8 cellular contexts compared by ENCODE assay signal in genomic region chr18:10454800-10455550, GRCh38. TPM values are rescaled to one million over a fixed set of nuclear protein-coding genes. Genes with fewer than 3 reads are reported as not detected.
DNase-seq lines count a peak whose midpoint lies in the region; ATAC-seq and TF ChIP-seq lines count a peak whose summit lies in the region.

No MANE protein-coding gene starts in this region.

- ATAC-seq in mucosa of descending colon (peak; percentile 53), GM19467 (IDR thresholded peaks at IDR 0.05; ENCODE audit: unreplicated experiment) (no peak), GM18511 (IDR thresholded peaks at IDR 0.05; ENCODE audit: unreplicated experiment) (no peak)

- peak overlapping the region; percentile 17 for H3K4me3 ChIP-seq in mucosa of descending colon

- H3K9me3 Mint-ChIP-seq in dendritic cell treated with granulocyte-macrophage colony-stimulating factor and Interleukin-4, amounts not matched to agents 40 ng/mL and 50 ng/mL, for 4 days = no peaks in the 10 kb centered on the region

- peaks cover 65% of the 10 kb centered on the region for H3K27me3 Mint-ChIP-seq in dendritic cell treated with granulocyte-macrophage colony-stimulating factor and Interleukin-4, amounts not matched to agents 40 ng/mL and 50 ng/mL, for 4 days

- H3K4me1 Mint-ChIP-seq in dendritic cell treated with granulocyte-macrophage colony-stimulating factor and Interleukin-4, amounts not matched to agents 40 ng/mL and 50 ng/mL, for 4 days (ENCODE audit: low read depth) = peaks cover 14% of the 10 kb centered on the region

- H3K4me1 ChIP-seq in mucosa of descending colon (ENCODE audit: low read depth) = no peaks in the 10 kb centered on the region

- H3K36me3 ChIP-seq in mucosa of descending colon (ENCODE audit: low read depth) = no peaks in the 10 kb centered on the region

- H3K9me3 ChIP-seq in mucosa of descending colon = no peaks in the 10 kb centered on the region

- DNase-seq in stimulated activated CD4-positive, alpha-beta T cell treated with anti-CD3 and anti-CD28 coated beads, Interleukin-15, amount 100 ng/mL, for 24 hours = peak; percentile 9
- DNase-seq in stimulated activated CD4-positive, alpha-beta T cell treated with anti-CD3 and anti-CD28 coated beads, Interleukin-12 subunit alpha, Interleukin-12 subunit beta, amount 100 ng/mL, for 4 hours = no peak
- peak in 2 of 3 donors; percentile 16 to 32 for DNase-seq in mucosa of descending colon
- no peak for DNase-seq in NK-92 (lab: John Stamatoyannopoulos, UW; ENCODE audit: unreplicated experiment)
- DNase-seq in ureter (ENCODE audit: low spot score) = no peak

- no peak overlapping the region for H3K27ac Mint-ChIP-seq in dendritic cell treated with granulocyte-macrophage colony-stimulating factor and Interleukin-4, amounts not matched to agents 40 ng/mL and 50 ng/mL, for 4 days

- H3K4me3 Mint-ChIP-seq in dendritic cell treated with granulocyte-macrophage colony-stimulating factor and Interleukin-4, amounts not matched to agents 40 ng/mL and 50 ng/mL, for 4 days = peak overlapping the region; percentile 71

- no peaks in the 10 kb centered on the region for H3K36me3 Mint-ChIP-seq in dendritic cell treated with granulocyte-macrophage colony-stimulating factor and Interleukin-4, amounts not matched to agents 40 ng/mL and 50 ng/mL, for 4 days (ENCODE audit: low read depth)

- intact Hi-C loops in dendritic cell treated with granulocyte-macrophage colony-stimulating factor and Interleukin-4, amounts not matched to agents 40 ng/mL and 50 ng/mL, for 4 days (cut with micrococcal nuclease) = loop anchor here (10.0 kb wide), 1 partner anchor 60 kb away; no protein-coding TSS in a partner anchor
- intact Hi-C loops in mucosa of descending colon (cut with DNase I, micrococcal nuclease) = no loop called here

- TF ChIP-seq CTCF in mucosa of descending colon (IDR thresholded peaks at IDR 0.05) = no peak

RNA-seq across cellular contexts. Expression of gene APCDD1, which starts 0.5 kb away (rescaled TPM):
- total RNA-seq in mucosa of descending colon = 10 to 100 TPM in 2 of 3 donors, 1 to 10 TPM in 1; 3.8 to 29.7 (median 15.2) TPM
- 98.4 TPM for total RNA-seq in ureter

Comparison
In these comparisons a context has a peak if more than half of its experiments do, and no peak if none do; other contexts are left out.
1. DNase-seq: peak in stimulated activated CD4-positive, alpha-beta T cell treated with anti-CD3 and anti-CD28 coated beads, Interleukin-15, amount 100 ng/mL, for 24 hours (single experiment) and mucosa of descending colon (2 of 3); none in stimulated activated CD4-positive, alpha-beta T cell treated with anti-CD3 and anti-CD28 coated beads, Interleukin-12 subunit alpha, Interleukin-12 subunit beta, amount 100 ng/mL, for 4 hours (single experiment), NK-92 (single experiment) and ureter (single experiment).